ENCODE assay signal across 12 cellular contexts in the genomic region with DNA sequence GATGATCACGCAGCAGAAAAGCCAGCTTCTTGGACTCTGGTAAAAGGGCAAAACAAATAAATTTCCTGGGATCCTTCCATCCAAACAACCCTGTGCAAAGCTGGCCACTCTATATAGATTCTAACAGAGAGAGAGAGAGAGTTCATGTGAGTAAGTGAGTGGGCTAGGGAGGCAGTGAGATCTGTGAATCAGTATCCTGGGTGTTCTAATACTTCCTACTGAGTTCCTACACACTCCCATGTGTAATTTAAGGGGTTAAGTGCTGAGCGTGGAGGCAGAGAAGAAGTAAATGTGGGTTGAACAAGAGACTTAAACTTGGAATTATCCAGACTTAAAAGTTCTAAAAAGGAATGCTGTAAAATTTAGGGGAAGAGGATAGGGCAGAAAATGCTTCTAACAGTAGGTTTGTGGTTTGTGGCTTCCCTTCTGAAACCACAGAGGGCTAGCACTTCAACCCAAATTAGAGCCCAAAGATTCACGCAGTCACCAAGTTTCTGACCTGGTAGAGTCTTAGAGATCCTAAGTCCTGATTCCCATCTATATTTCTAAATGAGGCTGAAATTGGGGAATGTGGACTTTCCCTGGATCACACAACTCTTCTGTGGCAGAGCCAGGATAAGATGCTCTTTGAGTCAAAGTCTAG.
DNase-seq lines count a peak whose midpoint lies in the region; ATAC-seq and FAIRE-seq lines count a peak whose summit lies in the region.
"Had no signal": no experiment of that assay in that cellular context is flagged by ENCODE, and none has a peak within 500 bp of the region (broad histone marks: within the 10 kb centered on the region; RNA-seq: fewer than 3 reads in every experiment).

No MANE protein-coding gene starts in this region.

- H3K9me3 Mint-ChIP-seq in activated naive CD8-positive, alpha-beta T cell (ENCODE audit: low read depth), result no peaks in the 10 kb centered on the region
- no peaks in the 10 kb centered on the region for H3K9me3 Mint-ChIP-seq in activated naive CD8-positive, alpha-beta T cell treated with anti-CD3 and anti-CD28 coated beads for 36 hours

- WGBS in small intestine, 3 donors, result 54 to 74% (median 64%) methylated on average over 3 of the region's 3 CpGs

- no peak for FAIRE-seq in small intestine (lab: Jason Lieb, UNC)

- H3K27me3 Mint-ChIP-seq in activated naive CD8-positive, alpha-beta T cell, result peaks cover 18% of the 10 kb centered on the region
- peaks cover 77% of the 10 kb centered on the region for H3K27me3 Mint-ChIP-seq in activated naive CD8-positive, alpha-beta T cell treated with anti-CD3 and anti-CD28 coated beads for 36 hours

- ATAC-seq in HG03045 (IDR thresholded peaks at IDR 0.05; ENCODE audit: unreplicated experiment), result peak; percentile 77

- peak overlapping the region; percentile 38 for H3K27ac Mint-ChIP-seq in activated naive CD8-positive, alpha-beta T cell
- H3K27ac Mint-ChIP-seq in activated naive CD8-positive, alpha-beta T cell treated with anti-CD3 and anti-CD28 coated beads for 36 hours, result no peak overlapping the region

- no peaks in the 10 kb centered on the region for H3K4me1 ChIP-seq in small intestine (ENCODE audit: control insufficient read depth in 2 of 2, insufficient read depth in 1 of 2, low read depth in 1 of 2, low read length in 1 of 2)

- no peak overlapping the region for H3K4me3 ChIP-seq in small intestine (ENCODE audit: low read depth in 1 of 2, low read length in 2 of 2)
- H3K4me3 ChIP-seq: SJCRH30 had no signal

- H3K4me3 Mint-ChIP-seq in activated naive CD8-positive, alpha-beta T cell, result no peak overlapping the region
- H3K4me3 Mint-ChIP-seq in activated naive CD8-positive, alpha-beta T cell treated with anti-CD3 and anti-CD28 coated beads for 36 hours, result no peak overlapping the region
- H3K4me3 Mint-ChIP-seq: naive B cell had no signal

- H3K9me3 ChIP-seq in small intestine (ENCODE audit: control insufficient read depth, low read depth), result no peaks in the 10 kb centered on the region
- H3K9me3 ChIP-seq: SJCRH30 had no signal

- no peaks in the 10 kb centered on the region for H3K36me3 Mint-ChIP-seq in activated naive CD8-positive, alpha-beta T cell
- no peaks in the 10 kb centered on the region for H3K36me3 Mint-ChIP-seq in activated naive CD8-positive, alpha-beta T cell treated with anti-CD3 and anti-CD28 coated beads for 36 hours
- H3K36me3 Mint-ChIP-seq: naive B cell had no signal

- DNase-seq in activated naive CD8-positive, alpha-beta T cell treated with anti-CD3 and anti-CD28 coated beads for 36 hours, result no peak
- peak; percentile 83 for DNase-seq in OCI-M1 (lab: John Stamatoyannopoulos, UW)
- DNase-seq in small intestine, result no peak
- DNase-seq in NCI-H748 treated with DMSO at 0.1 percent for 48 hours (lab: John Stamatoyannopoulos, UW), result no peak
- no peak for DNase-seq in stimulated activated CD4-positive, alpha-beta T cell treated with anti-CD3 and anti-CD28 coated beads, Interleukin-15, amount 100 ng/mL, for 24 hours
- no peak for DNase-seq in NCI-H69 (lab: John Stamatoyannopoulos, UW)
- DNase-seq: naive B cell, NCI-H146, trophoblast cell had no signal

- H3K27me3 ChIP-seq in small intestine (ENCODE audit: control insufficient read depth in 2 of 2, insufficient read depth in 2 of 2, low read length in 2 of 2), result peaks cover 0 to 8% of the 10 kb centered on the region in 2 donors
- H3K27me3 ChIP-seq: SJCRH30 had no signal

- H3K36me3 ChIP-seq in small intestine (ENCODE audit: control insufficient read depth in 2 of 2, insufficient read depth in 2 of 2, low read length in 2 of 2), result no peaks in the 10 kb centered on the region
- H3K36me3 ChIP-seq: SJCRH30 had no signal

- no peak overlapping the region for H3K27ac ChIP-seq in small intestine (ENCODE audit: low read depth in 1 of 2, low read length in 1 of 2)
- H3K27ac ChIP-seq: SJCRH30 had no signal

- H3K4me1 Mint-ChIP-seq in activated naive CD8-positive, alpha-beta T cell (ENCODE audit: low read depth), result peaks cover 2% of the 10 kb centered on the region
- peaks cover 4% of the 10 kb centered on the region for H3K4me1 Mint-ChIP-seq in activated naive CD8-positive, alpha-beta T cell treated with anti-CD3 and anti-CD28 coated beads for 36 hours
